ENCODE assay signal across 8 cellular contexts in genomic region chr14:20971705-20972021, GRCh38. TPM values are rescaled to one million over a fixed set of nuclear protein-coding genes. Genes with fewer than 3 reads are reported as not detected.
DNase-seq lines count a peak whose midpoint lies in the region; ATAC-seq, FAIRE-seq and TF ChIP-seq lines count a peak whose summit lies in the region.

No MANE protein-coding gene starts in this region.

- H3K4me1 ChIP-seq in mucosa of stomach (ENCODE audit: control insufficient read depth, insufficient read depth, low read length) (peaks cover 12% of the 10 kb centered on the region), kidney (ENCODE audit: control insufficient read depth in 1 of 2, insufficient read depth in 1 of 2, low read depth in 1 of 2, low read length in 2 of 2) (no peaks in the 10 kb centered on the region)

- no peak for FAIRE-seq in kidney (lab: Jason Lieb, UNC)

- CTCF ChIA-PET in Calu3 (lab: Charles Lee), result interaction anchor here (0.6 to 3.0 kb wide), 10 partner anchors 9 to 290 kb away, joined by 3 to 33 read pairs (median 6); partner anchors contain the start of gene SLC39A2

- H3K27me3 ChIP-seq in mucosa of stomach (ENCODE audit: control insufficient read depth, insufficient read depth, low read length), result peaks cover 4% of the 10 kb centered on the region

- H3K27ac Mint-ChIP-seq in Calu3 (ENCODE audit: unreplicated experiment), result peak overlapping the region; percentile 39
- peak overlapping the region; percentile 83 to 99 (median 97) for H3K27ac Mint-ChIP-seq in brain

- ATAC-seq in HG02973 (IDR thresholded peaks at IDR 0.05; ENCODE audit: unreplicated experiment), result peak; percentile 23

- intact Hi-C loops in Calu3 (cut with micrococcal nuclease; ENCODE audit: unreplicated experiment), result loop anchor here (1.0 to 5.0 kb wide), 2 partner anchors 114 to 274 kb away; no protein-coding TSS in a partner anchor
- intact Hi-C loops in kidney (cut with DNase I), result no loop called here

- peak overlapping the region in 1 of 2 donors; percentile 23 for H3K27ac ChIP-seq in kidney (ENCODE audit: low read depth in 2 of 2, low read length in 2 of 2)

- TF ChIP-seq CTCF in Calu3 (IDR thresholded peaks at IDR 0.05; ENCODE audit: unreplicated experiment) (no peak), brain (conservative IDR thresholded peaks at IDR 0.05) (no peak), kidney (IDR thresholded peaks at IDR 0.05; ENCODE audit: borderline replicate concordance, extremely low read depth, insufficient read depth) (no peak)

- H3K4me3 ChIP-seq in mucosa of stomach (ENCODE audit: low read length) (no peak overlapping the region), kidney (ENCODE audit: low read length in 2 of 2) (peak overlapping the region in 1 of 2 donors; percentile 86)

- DNase-seq in Calu3, result no peak
- no peak for DNase-seq in NCI-H345 treated with DMSO at 0.1 percent for 48 hours (lab: John Stamatoyannopoulos, UW; ENCODE audit: unreplicated experiment)
- no peak for DNase-seq in NCI-H82 (lab: John Stamatoyannopoulos, UW)
- no peak for DNase-seq in effector CD4-positive, alpha-beta T cell
- DNase-seq in kidney, result no peak

- H3K4me1 Mint-ChIP-seq in Calu3 (ENCODE audit: low read depth, unreplicated experiment) (peaks cover 17% of the 10 kb centered on the region), brain (peaks cover 17% of the 10 kb centered on the region)

- H3K36me3 Mint-ChIP-seq in Calu3 (ENCODE audit: insufficient read depth, unreplicated experiment) (peaks cover 10% of the 10 kb centered on the region), brain (no peaks in the 10 kb centered on the region)

- H3K27me3 Mint-ChIP-seq in Calu3 (ENCODE audit: unreplicated experiment) (peaks cover 28% of the 10 kb centered on the region), brain (peaks cover 34% of the 10 kb centered on the region)

- no TSS peak for BruUV-seq in Calu3 (replicated peaks; lab: Mats Ljungman, UMichigan)

- H3K9me3 Mint-ChIP-seq in Calu3 (ENCODE audit: low read depth, unreplicated experiment) (no peaks in the 10 kb centered on the region), brain (no peaks in the 10 kb centered on the region)

- H3K9ac ChIP-seq in mucosa of stomach (ENCODE audit: low read length) (peak overlapping the region; percentile 54), kidney (ENCODE audit: low read length in 2 of 2) (peak overlapping the region in 1 of 2 donors; percentile 41)

- H3K36me3 ChIP-seq in mucosa of stomach (ENCODE audit: control insufficient read depth, insufficient read depth, low read length) (no peaks in the 10 kb centered on the region), kidney (ENCODE audit: control insufficient read depth in 1 of 2, insufficient read depth in 2 of 2, low read length in 2 of 2) (no peaks in the 10 kb centered on the region)

- peak overlapping the region; percentile 85 for H3K4me3 Mint-ChIP-seq in Calu3 (ENCODE audit: low read depth, unreplicated experiment)
- peak overlapping the region; percentile 95 to 98 (median 97) for H3K4me3 Mint-ChIP-seq in brain

- H3K9me3 ChIP-seq in mucosa of stomach (ENCODE audit: control insufficient read depth, low read length) (no peaks in the 10 kb centered on the region), kidney (ENCODE audit: control insufficient read depth in 1 of 2, low read length in 2 of 2) (no peaks in the 10 kb centered on the region)

RNA-seq across cellular contexts. Expression of gene RNASE2, which starts 16.4 kb away (rescaled TPM):
- total RNA-seq in Calu3 (2022) (not detected in 2 replicates), kidney (4.3 TPM)
- polyA plus RNA-seq in brain (ENCODE audit: insufficient read depth, low read depth, low replicate concordance) (1.2 TPM), kidney (ENCODE audit: insufficient read depth, low read depth, low replicate concordance) (2.4 TPM)

RNA-seq across cellular contexts. Expression of gene METTL17, which starts 18.1 kb away (rescaled TPM):
- 73.2 and 76.7 TPM in 2 replicates for total RNA-seq in Calu3 (2022)
- polyA plus RNA-seq in brain (ENCODE audit: insufficient read depth, low read depth, low replicate concordance), result 16.4 TPM
- total RNA-seq in kidney, result 53.2 TPM
- 68.6 TPM for polyA plus RNA-seq in kidney (ENCODE audit: insufficient read depth, low read depth, low replicate concordance)

RNA-seq across cellular contexts. Expression of gene SLC39A2, which starts 27.4 kb away (rescaled TPM):
- not detected in 2 replicates for total RNA-seq in Calu3 (2022)
- not detected for polyA plus RNA-seq in brain (ENCODE audit: insufficient read depth, low read depth, low replicate concordance)
- total RNA-seq in kidney, result not detected
- polyA plus RNA-seq in kidney (ENCODE audit: insufficient read depth, low read depth, low replicate concordance), result not detected

RNA-seq across cellular contexts. Expression of gene NDRG2, which starts 53.2 kb away (rescaled TPM):
- total RNA-seq in Calu3 (2022) (10.8 and 16.0 TPM in 2 replicates), kidney (86.2 TPM)
- polyA plus RNA-seq in brain (ENCODE audit: insufficient read depth, low read depth, low replicate concordance) (870 TPM), kidney (ENCODE audit: insufficient read depth, low read depth, low replicate concordance) (209 TPM)

RNA-seq across cellular contexts. Expression of gene TPPP2, which starts 58.4 kb away (rescaled TPM):
- total RNA-seq in Calu3 (2022), result not detected in 2 replicates
- polyA plus RNA-seq in brain (ENCODE audit: insufficient read depth, low read depth, low replicate concordance), result not detected
- not detected for total RNA-seq in kidney
- 1.3 TPM for polyA plus RNA-seq in kidney (ENCODE audit: insufficient read depth, low read depth, low replicate concordance)
